ENCODE assay signal across 26 cellular contexts in genomic region chr11:120102050-120102861, GRCh38. TPM values are rescaled to one million over a fixed set of nuclear protein-coding genes. Genes with fewer than 3 reads are reported as not detected.
"Had no signal": no experiment of that assay in that cellular context is flagged by ENCODE, and none has a peak within 500 bp of the region (broad histone marks: within the 10 kb centered on the region; RNA-seq: fewer than 3 reads in every experiment).

No MANE protein-coding gene starts in this region.

- H3K27ac ChIP-seq: colonic mucosa, foreskin keratinocyte, pancreas, right lobe of liver, suprapubic skin, thyroid gland, uterus had no signal

- H3K27me3 ChIP-seq: colonic mucosa, pancreas, right lobe of liver, thyroid gland, uterus had no signal

- H3K9me3 ChIP-seq: colonic mucosa, pancreas, right lobe of liver, suprapubic skin, thyroid gland, uterus had no signal

- H3K9me3 Mint-ChIP-seq: stimulated activated effector memory CD8-positive, alpha-beta T cell treated with anti-CD3 and anti-CD28 coated beads, Interleukin-12 subunit alpha, Interleukin-12 subunit beta, amount 100 ng/mL, for 72 hours; type B pancreatic cell had no signal

- H3K4me1 ChIP-seq: colonic mucosa, foreskin keratinocyte, pancreas, right lobe of liver, suprapubic skin, thyroid gland, uterus had no signal

- H3K4me3 Mint-ChIP-seq: endodermal cell; naive thymus-derived CD4-positive, alpha-beta T cell; nephron progenitor cell; stimulated activated effector memory CD8-positive, alpha-beta T cell treated with anti-CD3 and anti-CD28 coated beads, Interleukin-12 subunit alpha, Interleukin-12 subunit beta, amount 100 ng/mL, for 72 hours; type B pancreatic cell had no signal

- H3K36me3 Mint-ChIP-seq: naive thymus-derived CD4-positive, alpha-beta T cell; stimulated activated effector memory CD8-positive, alpha-beta T cell treated with anti-CD3 and anti-CD28 coated beads, Interleukin-12 subunit alpha, Interleukin-12 subunit beta, amount 100 ng/mL, for 72 hours; type B pancreatic cell had no signal

- H3K36me3 ChIP-seq: colonic mucosa, pancreas, right lobe of liver, suprapubic skin, thyroid gland, uterus had no signal

- H3K4me3 ChIP-seq: colonic mucosa, lung, pancreas, right lobe of liver, suprapubic skin, thyroid gland, uterus had no signal

- H3K27ac Mint-ChIP-seq: endodermal cell; naive thymus-derived CD4-positive, alpha-beta T cell; nephron progenitor cell; progenitor cell of endocrine pancreas; stimulated activated effector memory CD8-positive, alpha-beta T cell treated with anti-CD3 and anti-CD28 coated beads, Interleukin-12 subunit alpha, Interleukin-12 subunit beta, amount 100 ng/mL, for 72 hours; type B pancreatic cell had no signal

- DNase-seq: colonic mucosa; dermis blood vessel endothelial cell; endodermal cell; erythroblast; foreskin keratinocyte; head of caudate nucleus; hippocampal formation; left colon; left ventricle myocardium superior; naive thymus-derived CD4-positive, alpha-beta T cell; nephron progenitor cell; nucleus accumbens; pancreas; right lobe of liver; stimulated activated CD4-positive, alpha-beta T cell treated with anti-CD3 and anti-CD28 coated beads, Interleukin-4, amount 100 ng/mL, for 1 hour; stimulated activated CD8-positive, alpha-beta memory T cell treated with anti-CD3 and anti-CD28 coated beads, Interleukin-4, amount 100 ng/mL, for 48 hours; stimulated activated naive CD8-positive, alpha-beta T cell treated with anti-CD3 and anti-CD28 coated beads, Interleukin-15, Interleukin-2, amounts not matched to agents 100 U/mL and 50 U/mL, for 24 hours; thyroid gland; uterus had no signal

- ATAC-seq: foreskin keratinocyte; left colon; left ventricle myocardium superior; naive thymus-derived CD4-positive, alpha-beta T cell; pancreas; right lobe of liver; stimulated activated effector memory CD8-positive, alpha-beta T cell treated with anti-CD3 and anti-CD28 coated beads, Interleukin-12 subunit alpha, Interleukin-12 subunit beta, amount 100 ng/mL, for 72 hours; stimulated activated naive CD8-positive, alpha-beta T cell treated with anti-CD3 and anti-CD28 coated beads, Interleukin-15, Interleukin-2, amounts not matched to agents 100 U/mL and 50 U/mL, for 24 hours had no signal

- H3K4me1 Mint-ChIP-seq: naive thymus-derived CD4-positive, alpha-beta T cell; stimulated activated effector memory CD8-positive, alpha-beta T cell treated with anti-CD3 and anti-CD28 coated beads, Interleukin-12 subunit alpha, Interleukin-12 subunit beta, amount 100 ng/mL, for 72 hours had no signal

RNA-seq across cellular contexts. Expression of gene TRIM29, which starts 35.7 kb away (rescaled TPM):
- total RNA-seq: dermis blood vessel endothelial cell; endodermal cell; endothelial cell of umbilical vein; mononuclear cell; naive thymus-derived CD4-positive, alpha-beta T cell; progenitor cell of endocrine pancreas had no signal
- polyA plus RNA-seq: endothelial cell of umbilical vein; naive thymus-derived CD4-positive, alpha-beta T cell had no signal
